In genomic region chr17:35740997-35741931, GRCh38 we compare ENCODE assay signal across 8 cellular contexts. TPM values are rescaled to one million over a fixed set of nuclear protein-coding genes. Genes with fewer than 3 reads are reported as not detected.
DNase-seq lines count a peak whose midpoint lies in the region; ATAC-seq and TF ChIP-seq lines count a peak whose summit lies in the region.

No MANE protein-coding gene starts in this region.

- ATAC-seq in right lobe of liver (peak in 3 of 4 donors; percentile 27 to 51 (median 42)), upper lobe of right lung (peak; percentile 51), HG03469 (IDR thresholded peaks at IDR 0.05; ENCODE audit: unreplicated experiment) (no peak), GM18873 (IDR thresholded peaks at IDR 0.05; ENCODE audit: low FRiP score, unreplicated experiment) (no peak)

- peak; percentile 21 for DNase-seq in stimulated activated CD4-positive, alpha-beta T cell treated with anti-CD3 and anti-CD28 coated beads, Interleukin-1b, Interleukin-23, amount 100 ng/mL, for 48 hours
- DNase-seq in stimulated activated CD4-positive, alpha-beta T cell treated with anti-CD3 and anti-CD28 coated beads, Interleukin-2, amount 100 ng/mL, for 48 hours: no peak
- DNase-seq in ascending aorta (ENCODE audit: low spot score in 2 of 2) (no peak), right lobe of liver (peak in 1 of 3 donors; percentile 48), upper lobe of right lung (no peak), Karpas-422 (no peak)

- no peak for TF ChIP-seq POLR2A in right lobe of liver (IDR thresholded peaks at IDR 0.05)

- H3K36me3 ChIP-seq in ascending aorta (no peaks in the 10 kb centered on the region), right lobe of liver (no peaks in the 10 kb centered on the region), upper lobe of right lung (no peaks in the 10 kb centered on the region), Karpas-422 (ENCODE audit: insufficient read depth, low read length) (no peaks in the 10 kb centered on the region)

- H3K79me2 ChIP-seq in Karpas-422 (ENCODE audit: low read length): no peaks in the 10 kb centered on the region

- H2AFZ ChIP-seq in Karpas-422 (ENCODE audit: low read length): no peak overlapping the region

- 30% methylated on average over 9 of the region's 73 CpGs for WGBS in right lobe of liver (ENCODE audit: insufficient coverage, low coverage, low lambda C conversion rate, missing lambda C conversion rate)

- H3K27me3 ChIP-seq in ascending aorta (peaks cover 18% of the 10 kb centered on the region), right lobe of liver (no peaks in the 10 kb centered on the region), upper lobe of right lung (peaks cover 44% of the 10 kb centered on the region), Karpas-422 (ENCODE audit: low read length) (no peaks in the 10 kb centered on the region)

- no peak overlapping the region for H3K4me2 ChIP-seq in Karpas-422 (ENCODE audit: low read depth, low read length, poor library complexity, severe bottlenecking)

- peak overlapping the region; percentile 12 to 52 for H3K4me3 ChIP-seq in ascending aorta
- peak overlapping the region in 2 of 3 donors; percentile 7 to 19 for H3K4me3 ChIP-seq in right lobe of liver
- peak overlapping the region; percentile 21 for H3K4me3 ChIP-seq in upper lobe of right lung
- H3K4me3 ChIP-seq in Karpas-422 (ENCODE audit: low read length): no peak overlapping the region

- intact Hi-C loops in ascending aorta (cut with DNase I) (no loop called here), right lobe of liver (cut with DNase I) (no loop called here), upper lobe of right lung (cut with DNase I) (loop anchor here (10.0 kb wide), 1 partner anchor 126 kb away; no protein-coding TSS in a partner anchor)

- no peaks in the 10 kb centered on the region for H3K9me2 ChIP-seq in Karpas-422 (replicated peaks; ENCODE audit: insufficient read depth, low read length)

- H3K9ac ChIP-seq in Karpas-422 (ENCODE audit: low read length): no peak overlapping the region

- H4K20me1 ChIP-seq in Karpas-422 (ENCODE audit: insufficient read depth, low read depth, low read length): 0 out of 2 replicates have a peak, but pooled peaks cover 4% of the 10 kb centered on the region

- H3K27ac ChIP-seq in ascending aorta: no peak overlapping the region
- H3K27ac ChIP-seq in right lobe of liver: no peak overlapping the region
- no peak overlapping the region for H3K27ac ChIP-seq in upper lobe of right lung
- H3K27ac ChIP-seq in Karpas-422 (ENCODE audit: low read length): no peak overlapping the region

- H3K9me3 ChIP-seq in ascending aorta (no peaks in the 10 kb centered on the region), right lobe of liver (no peaks in the 10 kb centered on the region), upper lobe of right lung (no peaks in the 10 kb centered on the region), Karpas-422 (ENCODE audit: low read length) (no peaks in the 10 kb centered on the region)

- TF ChIP-seq CTCF in ascending aorta (IDR thresholded peaks at IDR 0.05) (no peak), right lobe of liver (IDR thresholded peaks at IDR 0.05) (no peak), upper lobe of right lung (IDR thresholded peaks at IDR 0.05) (no peak)

- H3K4me1 ChIP-seq in ascending aorta (peaks cover 2 to 4% of the 10 kb centered on the region in 2 donors), right lobe of liver (no peaks in the 10 kb centered on the region), upper lobe of right lung (peaks cover 8% of the 10 kb centered on the region), Karpas-422 (ENCODE audit: low read length) (no peaks in the 10 kb centered on the region)

RNA-seq across cellular contexts. Expression of gene RASL10B, which starts 9.8 kb away (rescaled TPM):
- total RNA-seq in ascending aorta (9.9 TPM), right lobe of liver (1 to 10 TPM in 5 of 6 experiments, under 1 TPM in 1; 0.31 to 2.8 (median 2.3) TPM), upper lobe of right lung (2.2 TPM)
- not detected in 2 replicates for total RNA-seq in Karpas-422 (2014; rRNA removed; shearing (Covaris generic); ENCODE audit: low replicate concordance)

RNA-seq across cellular contexts. Expression of gene GAS2L2, which starts 11.8 kb away (rescaled TPM):
- total RNA-seq in ascending aorta (not detected), right lobe of liver (not detected), upper lobe of right lung (not detected)
- total RNA-seq in Karpas-422 (2014; rRNA removed; shearing (Covaris generic); ENCODE audit: low replicate concordance): 0.07 TPM in 1 of 2 replicates, not detected in the other

RNA-seq across cellular contexts. Expression of gene C17orf50, which starts 19.4 kb away (rescaled TPM):
- total RNA-seq in ascending aorta (not detected), right lobe of liver (not detected), upper lobe of right lung (not detected)
- not detected in 2 replicates for total RNA-seq in Karpas-422 (2014; rRNA removed; shearing (Covaris generic); ENCODE audit: low replicate concordance)

RNA-seq across cellular contexts. Expression of gene MMP28, which starts 54.2 kb away (rescaled TPM):
- total RNA-seq in ascending aorta: 44.6 TPM
- under 1 TPM in 3 of 6 experiments, not detected in 3; 0.22 to 0.28 (median 0.25) TPM for total RNA-seq in right lobe of liver
- 55.6 TPM for total RNA-seq in upper lobe of right lung
- not detected in 2 replicates for total RNA-seq in Karpas-422 (2014; rRNA removed; shearing (Covaris generic); ENCODE audit: low replicate concordance)

Comparison
In these comparisons a context has a peak if more than half of its experiments do, and no peak if none do; other contexts are left out.
1. ATAC-seq: peak in right lobe of liver (3 of 4) and upper lobe of right lung (single experiment); none in HG03469 (single experiment) and GM18873 (single experiment).